ENCODE assay signal across 32 cellular contexts in genomic region chr9:13026956-13027355, GRCh38.
"Had no signal": no experiment of that assay in that cellular context is flagged by ENCODE, and none has a peak within 500 bp of the region (broad histone marks: within the 10 kb centered on the region; RNA-seq: fewer than 3 reads in every experiment).

No MANE protein-coding gene starts in this region.

- H3K4me3 Mint-ChIP-seq: activated B cell treated with CpG ODN at 0.5 μM for 24 hours; activated CD4-positive, alpha-beta memory T cell treated with anti-CD3 and anti-CD28 coated beads, Interleukin-2, amount 10 ng/mL, durations not matched to agents 7 days and 5 days; activated CD4-positive, alpha-beta T cell treated with anti-CD3 and anti-CD28 coated beads, Interleukin-2, amount 10 ng/mL, durations not matched to agents 24 days and 14 days; activated naive CD4-positive, alpha-beta T cell treated with anti-CD3 and anti-CD28 coated beads for 36 hours; activated naive CD8-positive, alpha-beta T cell treated with anti-CD3 and anti-CD28 coated beads for 36 hours; activated T-cell treated with anti-CD3 and anti-CD28 coated beads, Interleukin-2, amount 50 U/mL, for 4 hours; activated T-cell treated with anti-CD3 and anti-CD28 coated beads, Interleukin-2, amount 50 U/mL, for 72 hours; activated T-helper 1 cell treated with anti-CD3 and anti-CD28 coated beads, Interleukin-12 subunit alpha, Interleukin-12 subunit beta, Interleukin-2, Interleukin-4 antibody, amounts not matched to agents 30 ng/mL and 10 ng/mL and 1 ng/mL, durations not matched to agents 14 hours and 24 hours and 36 hours; activated T-helper 17 cell treated with anti-CD3 and anti-CD28 coated beads, Interleukin-2, amount 50 U/mL, for 72 hours; brain; central memory CD8-positive, alpha-beta T cell; T-helper 1 cell treated with Interleukin-12 subunit alpha and Interleukin-12 subunit beta and Interleukin-4 antibody, amounts not matched to agents 30 μg/mL and 1 μg/mL, for 36 hours; T-helper 2 cell treated with Interferon-gamma antibody and Interleukin-4, amounts not matched to agents 5 μg/mL and 100 μg/mL, for 36 hours had no signal

- H3K9me3 Mint-ChIP-seq: activated T-helper 1 cell treated with anti-CD3 and anti-CD28 coated beads, Interleukin-12 subunit alpha, Interleukin-12 subunit beta, Interleukin-2, Interleukin-4 antibody, amounts not matched to agents 30 ng/mL and 10 ng/mL and 1 ng/mL, durations not matched to agents 14 hours and 24 hours and 36 hours had no signal

- H3K27me3 Mint-ChIP-seq: activated B cell treated with CpG ODN at 0.5 μM for 24 hours; activated CD4-positive, alpha-beta memory T cell treated with anti-CD3 and anti-CD28 coated beads, Interleukin-2, amount 10 ng/mL, durations not matched to agents 7 days and 5 days; activated CD4-positive, alpha-beta T cell treated with anti-CD3 and anti-CD28 coated beads, Interleukin-2, amount 10 ng/mL, durations not matched to agents 24 days and 14 days; activated naive CD8-positive, alpha-beta T cell treated with anti-CD3 and anti-CD28 coated beads for 36 hours; activated T-helper 17 cell treated with anti-CD3 and anti-CD28 coated beads, Interleukin-2, amount 50 U/mL, for 72 hours; brain; central memory CD8-positive, alpha-beta T cell had no signal

- H3K4me1 Mint-ChIP-seq: activated B cell treated with CpG ODN at 0.5 μM for 24 hours; activated CD4-positive, alpha-beta memory T cell treated with anti-CD3 and anti-CD28 coated beads, Interleukin-2, amount 10 ng/mL, durations not matched to agents 7 days and 5 days; activated CD4-positive, alpha-beta T cell treated with anti-CD3 and anti-CD28 coated beads, Interleukin-2, amount 10 ng/mL, durations not matched to agents 24 days and 14 days; activated naive CD8-positive, alpha-beta T cell treated with anti-CD3 and anti-CD28 coated beads for 36 hours; activated T-helper 17 cell treated with anti-CD3 and anti-CD28 coated beads, Interleukin-2, amount 50 U/mL, for 72 hours; brain; central memory CD8-positive, alpha-beta T cell had no signal

- DNase-seq: activated B cell treated with CpG ODN at 0.5 μM for 24 hours; activated CD4-positive, alpha-beta memory T cell treated with anti-CD3 and anti-CD28 coated beads, Interleukin-2, amount 10 ng/mL, durations not matched to agents 7 days and 5 days; activated CD4-positive, alpha-beta T cell treated with anti-CD3 and anti-CD28 coated beads for 4 hours; activated CD4-positive, alpha-beta T cell treated with anti-CD3 and anti-CD28 coated beads, Interleukin-2, amount 10 ng/mL, durations not matched to agents 24 days and 14 days; activated CD4-positive, alpha-beta T cell treated with anti-CD3 and anti-CD28 coated beads, Interleukin-2, amount 50 U/mL, for 48 hours; activated CD4-positive, CD25-positive, alpha-beta regulatory T cell treated with anti-CD3 and anti-CD28 coated beads, Interleukin-2, amount 50 U/mL, for 72 hours; activated CD8-positive, alpha-beta memory T cell treated with anti-CD3 and anti-CD28 coated beads, Interleukin-2, amount 50 U/mL, for 4 hours; activated effector memory CD4-positive, alpha-beta T cell treated with anti-CD3 and anti-CD28 coated beads, Interleukin-2, amount 50 U/mL, for 16 hours; activated gamma-delta T cell treated with Interleukin-2 at 50 U/mL for 16 hours; activated naive CD4-positive, alpha-beta T cell; activated naive CD4-positive, alpha-beta T cell treated with anti-CD3 and anti-CD28 coated beads for 36 hours; activated naive CD4-positive, alpha-beta T cell treated with anti-CD3 and anti-CD28 coated beads, Interleukin-2, amount 50 U/mL, for 16 hours; activated naive CD8-positive, alpha-beta T cell treated with anti-CD3 and anti-CD28 coated beads for 36 hours; activated T-cell treated with anti-CD3 and anti-CD28 coated beads for 4 hours; activated T-cell treated with anti-CD3 and anti-CD28 coated beads, Interleukin-2, amount 50 U/mL, for 1 hour; activated T-cell treated with anti-CD3 and anti-CD28 coated beads, Interleukin-2, amount 50 U/mL, for 4 hours; activated T-cell treated with anti-CD3 and anti-CD28 coated beads, Interleukin-2, amount 50 U/mL, for 72 hours; adrenal gland; amniotic stem cell; aorta; caudate nucleus; cerebellar nuclear complex; T-helper 1 cell; T-helper 2 cell; T-helper 9 cell had no signal

- H3K36me3 Mint-ChIP-seq: activated naive CD4-positive, alpha-beta T cell treated with anti-CD3 and anti-CD28 coated beads, Interleukin-2, amount 50 U/mL, for 72 hours; activated naive CD8-positive, alpha-beta T cell treated with anti-CD3 and anti-CD28 coated beads for 36 hours; brain had no signal

- H3K27ac Mint-ChIP-seq: activated B cell treated with CpG ODN at 0.5 μM for 24 hours; activated CD4-positive, alpha-beta memory T cell treated with anti-CD3 and anti-CD28 coated beads, Interleukin-2, amount 10 ng/mL, durations not matched to agents 7 days and 5 days; activated CD4-positive, alpha-beta T cell treated with anti-CD3 and anti-CD28 coated beads, Interleukin-2, amount 10 ng/mL, durations not matched to agents 24 days and 14 days; activated naive CD4-positive, alpha-beta T cell treated with anti-CD3 and anti-CD28 coated beads for 36 hours; activated naive CD4-positive, alpha-beta T cell treated with anti-CD3 and anti-CD28 coated beads, Interleukin-2, amount 50 U/mL, for 72 hours; activated naive CD8-positive, alpha-beta T cell treated with anti-CD3 and anti-CD28 coated beads for 36 hours; activated T-cell treated with anti-CD3 and anti-CD28 coated beads, Interleukin-2, amount 50 U/mL, for 72 hours; activated T-helper 1 cell treated with anti-CD3 and anti-CD28 coated beads, Interleukin-12 subunit alpha, Interleukin-12 subunit beta, Interleukin-2, Interleukin-4 antibody, amounts not matched to agents 30 ng/mL and 10 ng/mL and 1 ng/mL, durations not matched to agents 14 hours and 24 hours and 36 hours; activated T-helper 17 cell treated with anti-CD3 and anti-CD28 coated beads, Interleukin-2, amount 50 U/mL, for 72 hours; brain; T-helper 1 cell treated with Interleukin-12 subunit alpha and Interleukin-12 subunit beta and Interleukin-4 antibody, amounts not matched to agents 30 μg/mL and 1 μg/mL, for 36 hours; T-helper 2 cell treated with Interferon-gamma antibody and Interleukin-4, amounts not matched to agents 5 μg/mL and 100 μg/mL, for 36 hours had no signal

- ATAC-seq: activated naive CD4-positive, alpha-beta T cell treated with anti-CD3 and anti-CD28 coated beads, Interleukin-2, amount 50 U/mL, for 72 hours; activated T-cell treated with anti-CD3 and anti-CD28 coated beads, Interleukin-2, amount 50 U/mL, for 4 hours; activated T-cell treated with anti-CD3 and anti-CD28 coated beads, Interleukin-2, amount 50 U/mL, for 72 hours; activated T-helper 17 cell treated with anti-CD3 and anti-CD28 coated beads, Interleukin-2, amount 50 U/mL, for 72 hours had no signal
